8 cellular contexts compared by ENCODE assay signal in the genomic region with DNA sequence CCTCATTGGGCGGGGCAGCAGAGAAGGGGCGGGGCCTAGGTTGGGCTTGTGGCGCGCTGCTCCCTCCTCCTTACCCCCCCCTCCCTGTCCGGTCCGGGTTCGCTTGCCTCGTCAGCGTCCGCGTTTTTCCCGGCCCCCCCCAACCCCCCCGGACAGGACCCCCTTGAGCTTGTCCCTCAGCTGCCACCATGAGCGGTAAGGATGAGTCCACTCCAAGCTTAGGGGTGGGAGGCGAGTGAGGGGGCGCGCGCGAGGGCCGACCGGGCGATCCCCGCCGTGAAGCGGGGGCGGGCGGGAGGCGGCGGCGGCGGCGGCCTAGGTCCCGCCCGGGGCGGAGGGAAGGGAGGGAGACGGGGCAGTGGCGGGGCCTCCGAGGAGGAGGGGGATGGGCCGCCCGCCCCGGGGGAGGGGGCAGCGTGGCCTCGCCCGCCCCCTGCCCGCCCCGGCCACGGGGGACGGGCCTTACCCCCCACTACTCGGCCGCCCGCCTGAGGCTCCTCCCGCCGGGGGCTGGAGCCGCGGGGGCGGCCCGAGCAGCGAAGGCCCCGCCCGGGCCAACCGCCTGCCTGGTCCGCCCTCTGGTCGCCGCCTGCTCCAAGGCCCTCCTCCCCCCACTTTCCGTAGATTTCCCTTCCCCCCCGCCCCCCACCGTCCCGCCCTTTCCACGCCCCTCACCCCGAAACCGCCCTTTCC. TPM values are rescaled to one million over a fixed set of nuclear protein-coding genes. Genes with fewer than 3 reads are reported as not detected.
DNase-seq lines count a peak whose midpoint lies in the region; ATAC-seq and TF ChIP-seq lines count a peak whose summit lies in the region.

TSS of gene SP1 (plus strand) at position 73 of the 693 bp plus-strand sequence. CDS start at position 189, 116 bp downstream.

- no peak for TF ChIP-seq CTCF in AG09309 (IDR thresholded peaks at IDR 0.05; ENCODE audit: control insufficient read depth, insufficient read depth, low read depth, low read length, missing control alignments)

- intact Hi-C loops in left colon (cut with DNase I, micrococcal nuclease), result no loop called here

- ATAC-seq in HG03442 (IDR thresholded peaks at IDR 0.05; ENCODE audit: unreplicated experiment) (peak; percentile 36), left colon (peak; percentile 68)

- DNase-seq in AG09309 (ENCODE audit: low read depth) (peak; percentile 70), GM19238 (ENCODE audit: insufficient read length, low spot score) (peak; percentile 69), NCI-H510A treated with DMSO at 0.1 percent for 48 hours (lab: John Stamatoyannopoulos, UW) (peak; percentile 86), left colon (peak; percentile 93 to 96)
- DNase-seq in activated CD4-positive, alpha-beta T cell treated with anti-CD3 and anti-CD28 coated beads for 48 hours, result peak; percentile 100
- DNase-seq in stimulated activated CD4-positive, alpha-beta T cell treated with anti-CD3 and anti-CD28 coated beads, Interleukin-2, amount 100 ng/mL, for 24 hours, result peak; percentile 99

- peak within 1 kb of the TSS; percentile 66 for H3K4me3 ChIP-seq in AG09309 (ENCODE audit: control insufficient read depth, low read depth, low read length)

- H3K27ac ChIP-seq in cingulate gyrus (ENCODE audit: low read depth, low read length), result peak within 1 kb of the TSS; percentile 100

RNA-seq across cellular contexts. Expression of gene SP1, which starts in this region (rescaled TPM):
- 10 to 100 TPM; 85.2 to 98.2 TPM for total RNA-seq in left colon

Comparison
In these comparisons a context has a peak if more than half of its experiments do, and no peak if none do; other contexts are left out.
1. Peak in every context shown above with its lines: DNase-seq, ATAC-seq, H3K4me3 ChIP-seq and H3K27ac ChIP-seq.